Comparison of ENCODE assay signal across 11 cellular contexts in genomic region chr17:49729074-49729473, GRCh38. TPM values are rescaled to one million over a fixed set of nuclear protein-coding genes. Genes with fewer than 3 reads are reported as not detected.
DNase-seq lines count a peak whose midpoint lies in the region; ATAC-seq and TF ChIP-seq lines count a peak whose summit lies in the region.
"Had no signal": no experiment of that assay in that cellular context is flagged by ENCODE, and none has a peak within 500 bp of the region (broad histone marks: within the 10 kb centered on the region; RNA-seq: fewer than 3 reads in every experiment).

No MANE protein-coding gene starts in this region.

- no peaks in the 10 kb centered on the region for H3K27me3 ChIP-seq in CD4-positive, CD25-positive, alpha-beta regulatory T cell (ENCODE audit: control insufficient read depth, insufficient read depth, low read length)
- no peaks in the 10 kb centered on the region for H3K27me3 ChIP-seq in MG63
- H3K27me3 ChIP-seq in gastroesophageal sphincter: no peaks in the 10 kb centered on the region

- WGBS in gastroesophageal sphincter (ENCODE audit: low coverage in 1 of 2), 2 donors: 33 to 69% methylated on average over 1 to 3 of the region's 3 CpGs

- no peak for DNase-seq in CD4-positive, CD25-positive, alpha-beta regulatory T cell
- DNase-seq in MG63 (peak; percentile 57), sciatic nerve (ENCODE audit: low spot score) (no peak), SKM-1 (lab: John Stamatoyannopoulos, UW; ENCODE audit: unreplicated experiment) (no peak), SIG-M5 (lab: John Stamatoyannopoulos, UW) (no peak)
- DNase-seq in central memory CD4-positive, alpha-beta T cell: no peak
- DNase-seq: anterior cingulate cortex, NCI-H1105 treated with DMSO at 0.1 percent for 48 hours had no signal

- H3K36me3 Mint-ChIP-seq in CD4-positive, CD25-positive, alpha-beta regulatory T cell: peaks cover 45% of the 10 kb centered on the region

- TF ChIP-seq POLR2A in gastroesophageal sphincter (IDR thresholded peaks at IDR 0.05): no peak

- no peak overlapping the region for H3K27ac ChIP-seq in CD4-positive, CD25-positive, alpha-beta regulatory T cell (ENCODE audit: insufficient read depth, low read length, poor library complexity, severe bottlenecking)
- peak overlapping the region in 3 of 4 donors; percentile 76 to 85 (median 82) for H3K27ac ChIP-seq in gastroesophageal sphincter

- H3K4me3 ChIP-seq in CD4-positive, CD25-positive, alpha-beta regulatory T cell (ENCODE audit: low read depth, low read length): no peak overlapping the region
- no peak overlapping the region for H3K4me3 ChIP-seq in MG63
- no peak overlapping the region for H3K4me3 ChIP-seq in gastroesophageal sphincter

- no peak for TF ChIP-seq EP300 in gastroesophageal sphincter (IDR thresholded peaks at IDR 0.05)

- TF ChIP-seq CTCF in gastroesophageal sphincter (IDR thresholded peaks at IDR 0.05): no peak

- peaks cover 20 to 82% (median 41%) of the 10 kb centered on the region in 4 donors for H3K4me1 Mint-ChIP-seq in CD4-positive, CD25-positive, alpha-beta regulatory T cell

- H3K27ac Mint-ChIP-seq in CD4-positive, CD25-positive, alpha-beta regulatory T cell: peak overlapping the region; percentile 92 to 98 (median 95)
- H3K27ac Mint-ChIP-seq: WTC11 had no signal

- no peak for ATAC-seq in CD4-positive, CD25-positive, alpha-beta regulatory T cell (ENCODE audit: low read depth in 2 of 2)
- no peak for ATAC-seq in gastroesophageal sphincter
- ATAC-seq in sciatic nerve: peak; percentile 2
- no peak for ATAC-seq in HG03521 (IDR thresholded peaks at IDR 0.05; ENCODE audit: unreplicated experiment)
- ATAC-seq: WTC11 had no signal

- intact Hi-C loops in sciatic nerve (cut with DNase I): no loop called here

- no peaks in the 10 kb centered on the region for H3K9me3 ChIP-seq in CD4-positive, CD25-positive, alpha-beta regulatory T cell (ENCODE audit: control insufficient read depth in 2 of 2, low read length in 2 of 2)
- H3K9me3 ChIP-seq in MG63 (no peaks in the 10 kb centered on the region), gastroesophageal sphincter (no peaks in the 10 kb centered on the region)

- peaks cover 83% of the 10 kb centered on the region for H3K36me3 ChIP-seq in CD4-positive, CD25-positive, alpha-beta regulatory T cell (ENCODE audit: control insufficient read depth, insufficient read depth, low read length)
- H3K36me3 ChIP-seq in MG63 (no peaks in the 10 kb centered on the region), gastroesophageal sphincter (peaks cover 0 to 12% of the 10 kb centered on the region in 2 donors)

- no peaks in the 10 kb centered on the region for H3K27me3 Mint-ChIP-seq in CD4-positive, CD25-positive, alpha-beta regulatory T cell

- H3K9me3 Mint-ChIP-seq in CD4-positive, CD25-positive, alpha-beta regulatory T cell: no peaks in the 10 kb centered on the region

- peaks cover 26% of the 10 kb centered on the region for H3K4me1 ChIP-seq in CD4-positive, CD25-positive, alpha-beta regulatory T cell (ENCODE audit: control insufficient read depth, insufficient read depth, low read length, poor library complexity, severe bottlenecking)
- peaks cover 7 to 89% (median 31%) of the 10 kb centered on the region in 3 donors for H3K4me1 ChIP-seq in gastroesophageal sphincter

- peak overlapping the region in 3 of 4 donors; percentile 21 to 79 (median 69) for H3K4me3 Mint-ChIP-seq in CD4-positive, CD25-positive, alpha-beta regulatory T cell
- H3K4me3 Mint-ChIP-seq: WTC11 had no signal

RNA-seq across cellular contexts. Expression of gene SLC35B1, which starts 21.3 kb away (rescaled TPM):
- total RNA-seq in CD4-positive, CD25-positive, alpha-beta regulatory T cell: 51.8 TPM
- polyA plus RNA-seq in CD4-positive, CD25-positive, alpha-beta regulatory T cell: 10 to 100 TPM; 28.2 to 38.8 (median 34.1) TPM
- total RNA-seq in MG63 (2014; rRNA removed; shearing (Covaris generic); ENCODE audit: low replicate concordance): 76.6 and 87.1 TPM in 2 replicates
- 10 to 100 TPM; 17.9 to 35.6 (median 19.5) TPM for total RNA-seq in gastroesophageal sphincter
- 36.9 TPM for total RNA-seq in sciatic nerve

RNA-seq across cellular contexts. Expression of gene FAM117A, which starts 34.9 kb away (rescaled TPM):
- total RNA-seq in CD4-positive, CD25-positive, alpha-beta regulatory T cell: 83.3 TPM
- polyA plus RNA-seq in CD4-positive, CD25-positive, alpha-beta regulatory T cell: 10 to 100 TPM; 49.0 to 67.4 (median 64.7) TPM
- 1.4 and 2.7 TPM in 2 replicates for total RNA-seq in MG63 (2014; rRNA removed; shearing (Covaris generic); ENCODE audit: low replicate concordance)
- total RNA-seq in gastroesophageal sphincter (10 to 100 TPM; 12.4 to 39.5 (median 19.8) TPM), sciatic nerve (19.0 TPM)

RNA-seq across cellular contexts. Expression of gene SPOP, which starts 51.2 kb away (rescaled TPM):
- 66.3 TPM for total RNA-seq in CD4-positive, CD25-positive, alpha-beta regulatory T cell
- 100 to 1,000 TPM in 2 of 4 donors, 10 to 100 TPM in 2; 76.4 to 123 (median 106) TPM for polyA plus RNA-seq in CD4-positive, CD25-positive, alpha-beta regulatory T cell
- total RNA-seq in MG63 (2014; rRNA removed; shearing (Covaris generic); ENCODE audit: low replicate concordance): 84.1 and 126 TPM in 2 replicates
- total RNA-seq in gastroesophageal sphincter (100 to 1,000 TPM; 159 to 268 (median 176) TPM), sciatic nerve (84.4 TPM)

RNA-seq across cellular contexts. Expression of gene KAT7, which starts 59.4 kb away (rescaled TPM):
- 207 TPM for total RNA-seq in CD4-positive, CD25-positive, alpha-beta regulatory T cell
- 10 to 100 TPM; 37.0 to 49.6 (median 46.9) TPM for polyA plus RNA-seq in CD4-positive, CD25-positive, alpha-beta regulatory T cell
- total RNA-seq in MG63 (2014; rRNA removed; shearing (Covaris generic); ENCODE audit: low replicate concordance): 31.0 and 40.6 TPM in 2 replicates
- total RNA-seq in gastroesophageal sphincter: 10 to 100 TPM; 37.7 to 54.1 (median 46.1) TPM
- total RNA-seq in sciatic nerve: 66.2 TPM
